Comparison of ENCODE assay signal across 31 cellular contexts in genomic region chr11:126371595-126371994, GRCh38.
"Had no signal": no experiment of that assay in that cellular context is flagged by ENCODE, and none has a peak within 500 bp of the region (broad histone marks: within the 10 kb centered on the region; RNA-seq: fewer than 3 reads in every experiment).

No MANE protein-coding gene starts in this region.

- H3K4me1 Mint-ChIP-seq: activated T-helper 17 cell treated with anti-CD3 and anti-CD28 coated beads, Interleukin-2, amount 50 U/mL, for 72 hours had no signal

- H3K36me3 Mint-ChIP-seq: activated naive CD8-positive, alpha-beta T cell treated with anti-CD3 and anti-CD28 coated beads for 36 hours had no signal

- H3K27me3 ChIP-seq: cardiac muscle cell had no signal

- H3K4me3 ChIP-seq: cardiac muscle cell, K562 had no signal

- ATAC-seq: activated CD8-positive, alpha-beta T cell treated with anti-CD3 and anti-CD28 coated beads for 36 hours; activated T-cell treated with anti-CD3 and anti-CD28 coated beads, Interleukin-2, amount 50 U/mL, for 72 hours; activated T-helper 17 cell treated with anti-CD3 and anti-CD28 coated beads, Interleukin-2, amount 50 U/mL, for 72 hours; K562; Panc1 had no signal

- H3K27ac Mint-ChIP-seq: activated CD4-positive, alpha-beta T cell treated with anti-CD3 and anti-CD28 coated beads, Interleukin-2, amount 10 ng/mL, durations not matched to agents 24 days and 14 days; activated CD8-positive, alpha-beta T cell treated with anti-CD3 and anti-CD28 coated beads for 36 hours; activated naive CD8-positive, alpha-beta T cell treated with anti-CD3 and anti-CD28 coated beads for 36 hours; activated T-cell treated with anti-CD3 and anti-CD28 coated beads, Interleukin-2, amount 50 U/mL, for 72 hours; activated T-helper 17 cell treated with anti-CD3 and anti-CD28 coated beads, Interleukin-2, amount 50 U/mL, for 72 hours had no signal

- FAIRE-seq: K562 had no signal

- H3K4me3 Mint-ChIP-seq: activated CD4-positive, alpha-beta T cell treated with anti-CD3 and anti-CD28 coated beads, Interleukin-2, amount 10 ng/mL, durations not matched to agents 24 days and 14 days; activated CD8-positive, alpha-beta T cell treated with anti-CD3 and anti-CD28 coated beads for 36 hours; activated naive CD8-positive, alpha-beta T cell treated with anti-CD3 and anti-CD28 coated beads for 36 hours; activated T-cell treated with anti-CD3 and anti-CD28 coated beads, Interleukin-2, amount 50 U/mL, for 72 hours; activated T-helper 17 cell treated with anti-CD3 and anti-CD28 coated beads, Interleukin-2, amount 50 U/mL, for 72 hours had no signal

- H3K9me3 Mint-ChIP-seq: activated CD4-positive, alpha-beta T cell treated with anti-CD3 and anti-CD28 coated beads, Interleukin-2, amount 10 ng/mL, durations not matched to agents 24 days and 14 days; activated CD8-positive, alpha-beta T cell treated with anti-CD3 and anti-CD28 coated beads for 36 hours; activated naive CD8-positive, alpha-beta T cell treated with anti-CD3 and anti-CD28 coated beads for 36 hours; activated T-cell treated with anti-CD3 and anti-CD28 coated beads, Interleukin-2, amount 50 U/mL, for 72 hours; activated T-helper 17 cell treated with anti-CD3 and anti-CD28 coated beads, Interleukin-2, amount 50 U/mL, for 72 hours had no signal

- DNase-seq: activated CD4-positive, alpha-beta T cell treated with anti-CD3 and anti-CD28 coated beads, Interleukin-2, amount 10 ng/mL, durations not matched to agents 24 days and 14 days; activated CD4-positive, alpha-beta T cell treated with anti-CD3 and anti-CD28 coated beads, Interleukin-2, amount 50 U/mL, for 4 hours; activated CD8-positive, alpha-beta T cell treated with anti-CD3 and anti-CD28 coated beads for 36 hours; activated effector memory CD4-positive, alpha-beta T cell treated with anti-CD3 and anti-CD28 coated beads, Interleukin-2, amount 50 U/mL, for 16 hours; activated naive CD4-positive, alpha-beta T cell; activated naive CD4-positive, alpha-beta T cell treated with anti-CD3 and anti-CD28 coated beads, Interleukin-2, amount 50 U/mL, for 16 hours; activated naive CD8-positive, alpha-beta T cell treated with anti-CD3 and anti-CD28 coated beads for 36 hours; activated T-cell treated with anti-CD3 and anti-CD28 coated beads, Interleukin-2, amount 50 U/mL, for 1 hour; activated T-cell treated with anti-CD3 and anti-CD28 coated beads, Interleukin-2, amount 50 U/mL, for 72 hours; amniotic stem cell; aorta; IMR-90; NCI-H1048; NCI-H1105 treated with DMSO at 0.1 percent for 48 hours; NCI-H1436; NCI-H1694; NCI-H1930; NCI-H2081 treated with DMSO at 0.1 percent for 48 hours; NCI-H226; NCI-H446 treated with DMSO at 0.1 percent for 48 hours; NCI-H524; NCI-H69; SW 1271; T-helper 1 cell; T-helper 2 cell; T-helper 9 cell; WERI-Rb-1 had no signal

- H3K27ac ChIP-seq: cardiac muscle cell, WERI-Rb-1 had no signal

- H3K27me3 Mint-ChIP-seq: activated CD4-positive, alpha-beta T cell treated with anti-CD3 and anti-CD28 coated beads, Interleukin-2, amount 10 ng/mL, durations not matched to agents 24 days and 14 days; activated CD8-positive, alpha-beta T cell treated with anti-CD3 and anti-CD28 coated beads for 36 hours; activated naive CD8-positive, alpha-beta T cell treated with anti-CD3 and anti-CD28 coated beads for 36 hours; activated T-helper 17 cell treated with anti-CD3 and anti-CD28 coated beads, Interleukin-2, amount 50 U/mL, for 72 hours had no signal

- H3K36me3 ChIP-seq: cardiac muscle cell, WERI-Rb-1 had no signal
